In the genomic region with DNA sequence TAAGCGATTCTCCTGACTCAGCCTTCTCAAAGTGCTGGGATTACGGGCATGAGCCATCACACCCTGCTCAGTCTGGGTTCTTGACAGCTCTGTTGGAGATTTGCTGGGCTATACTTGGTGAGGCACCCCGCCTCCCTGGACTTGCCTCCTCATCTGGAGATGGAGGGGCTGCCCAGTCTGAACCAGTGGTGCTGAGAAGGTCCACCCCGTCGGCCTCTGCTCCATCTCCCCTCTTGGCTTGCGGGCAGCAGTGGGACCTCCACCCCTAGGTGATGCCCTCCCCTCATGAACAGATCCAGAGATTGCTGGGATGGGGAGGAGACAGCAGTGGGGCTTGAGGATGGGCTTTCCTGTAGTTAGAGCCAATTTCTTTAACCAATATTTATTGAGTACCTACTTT, we compare ENCODE assay signal across 20 cellular contexts.
"Had no signal": no experiment of that assay in that cellular context is flagged by ENCODE, and none has a peak within 500 bp of the region (broad histone marks: within the 10 kb centered on the region; RNA-seq: fewer than 3 reads in every experiment).

No MANE protein-coding gene starts in this region.

- DNase-seq: IMR-90, Karpas-422, KG1, MG63, NCI-H1092, NCI-H1105 treated with DMSO at 0.1 percent for 48 hours, NCI-H1417 treated with DMSO at 0.1 percent for 48 hours, NCI-H146, NCI-H1694 treated with DMSO at 0.1 percent for 48 hours, NCI-H1930, NCI-H2081, NCI-H2107, NCI-H2227 treated with DMSO at 0.1 percent for 48 hours, NCI-H524, NCI-H526 treated with DMSO at 0.1 percent for 48 hours, NCI-H774, SHP77, SK-N-SH had no signal

- H3K27ac ChIP-seq: RWPE1 had no signal

- H3K9ac ChIP-seq: SK-N-SH had no signal

- H3K4me2 ChIP-seq: SK-N-SH had no signal

- ATAC-seq: HepG2 had no signal

- H3K27me3 ChIP-seq: MG63 had no signal

- H3K9me3 ChIP-seq: MG63, SK-N-SH had no signal

- H3K4me3 ChIP-seq: MG63 had no signal

- H3K36me3 ChIP-seq: MG63 had no signal
